Comparison of ENCODE assay signal across 9 cellular contexts in genomic region chr1:117396074-117396473, GRCh38.
"Had no signal": no experiment of that assay in that cellular context is flagged by ENCODE, and none has a peak within 500 bp of the region (broad histone marks: within the 10 kb centered on the region; RNA-seq: fewer than 3 reads in every experiment).

No MANE protein-coding gene starts in this region.

- ATAC-seq: GM23338, HCT116, K562 had no signal

- H3K36me3 ChIP-seq: HAP-1 had no signal

- FAIRE-seq: H1, HTR-8/SVneo, K562 had no signal

- DNase-seq: H7, IMR-90, KG1 had no signal

- H3K4me3 ChIP-seq: GM23338, HAP-1, K562 had no signal

- H3K9me3 ChIP-seq: HAP-1 had no signal
